ENCODE assay signal across 19 cellular contexts in the genomic region with DNA sequence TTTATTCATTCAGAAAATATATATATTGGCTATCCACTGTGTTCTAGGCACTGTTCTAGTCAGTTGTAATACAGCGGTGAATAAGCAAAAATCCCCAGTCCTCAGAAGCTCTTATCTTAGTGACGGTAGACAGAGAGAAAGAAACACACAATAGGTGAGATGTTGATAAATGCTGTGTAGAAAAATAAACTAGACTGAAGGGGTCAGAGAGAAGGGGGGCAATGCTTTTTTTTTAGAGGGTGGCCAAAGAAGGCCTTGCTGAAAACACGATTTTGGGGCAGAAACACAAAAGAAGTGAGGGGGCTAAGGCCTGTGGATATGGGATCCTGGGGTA.
DNase-seq lines count a peak whose midpoint lies in the region; ATAC-seq, FAIRE-seq and TF ChIP-seq lines count a peak whose summit lies in the region.
"Had no signal": no experiment of that assay in that cellular context is flagged by ENCODE, and none has a peak within 500 bp of the region (broad histone marks: within the 10 kb centered on the region; RNA-seq: fewer than 3 reads in every experiment).

No MANE protein-coding gene starts in this region.

- H3K27ac ChIP-seq in K562 (ENCODE audit: extremely low read depth, low read depth, low read length) (0 out of 3 replicates have a peak overlapping the region, but pooled peaks have one; percentile 10), neural progenitor cell (no peak overlapping the region)
- H3K27ac ChIP-seq: GM23248 had no signal

- TF ChIP-seq EP300 in K562 (IDR thresholded peaks at IDR 0.05; ENCODE audit: low read length): no peak

- H3K79me2 ChIP-seq in K562 (ENCODE audit: control insufficient read depth, insufficient read depth, low read length) (no peaks in the 10 kb centered on the region), neural progenitor cell (ENCODE audit: low read depth) (no peaks in the 10 kb centered on the region)

- TF ChIP-seq CTCF in K562 (IDR thresholded peaks at IDR 0.05 in 2 of 3, conservative IDR thresholded peaks at IDR 0.05 in 1 of 3; ENCODE audit: insufficient read depth in 2 of 3, low read depth in 1 of 3, low read length in 3 of 3) (no peak), neural progenitor cell (IDR thresholded peaks at IDR 0.05) (no peak)

- no peak overlapping the region for H3K27ac Mint-ChIP-seq in neural progenitor cell
- H3K27ac Mint-ChIP-seq: CD4-positive, alpha-beta memory T cell; HFFc6 had no signal

- BruUV-seq in K562 (replicated peaks; lab: Mats Ljungman, UMichigan): no TSS peak

- peaks cover 6% of the 10 kb centered on the region for H3F3A ChIP-seq in neural progenitor cell (ENCODE audit: low read depth)

- intact Hi-C loops in K562 (cut with micrococcal nuclease): no loop called here

- peak overlapping the region; percentile 69 for H2AFZ ChIP-seq in K562 (ENCODE audit: low read depth, low read length)
- H2AFZ ChIP-seq in neural progenitor cell (replicated peaks): peak overlapping the region; percentile 14
- H2AFZ ChIP-seq: GM23248 had no signal

- H4K20me1 ChIP-seq in K562 (replicated peaks; ENCODE audit: control insufficient read depth, insufficient read depth, low read length): no peaks in the 10 kb centered on the region
- H4K20me1 ChIP-seq in neural progenitor cell (ENCODE audit: low read depth): no peaks in the 10 kb centered on the region

- DNase-seq in OCI-M1 (lab: John Stamatoyannopoulos, UW) (peak; percentile 41), K562 (ENCODE audit: extremely low read depth in 1 of 4, low spot score in 3 of 4) (peak in 2 of 4 experiments; percentile 49), neural progenitor cell (ENCODE audit: low spot score) (no peak), SIG-M5 treated with dmso at 0.1 percent for 504 hours (lab: John Stamatoyannopoulos, UW; ENCODE audit: unreplicated experiment) (no peak)
- DNase-seq: C1 segment of cervical spinal cord; Calu3; CD4-positive, alpha-beta memory T cell; COR-L47; DMS53; DMS79 treated with DMSO at 0.1 percent for 48 hours; GF-D8; GM23248; HFFc6 had no signal

- in situ Hi-C loops in K562 (cut with MboI): no loop called here

- H3K4me1 ChIP-seq in K562 (replicated peaks in 1 of 2; ENCODE audit: control insufficient read depth in 2 of 2, insufficient read depth in 2 of 2, low read length in 2 of 2) (peaks cover 0 to 11% of the 10 kb centered on the region in 2 experiments; a peak in 3 of 5 replicates), neural progenitor cell (peaks cover 12% of the 10 kb centered on the region)
- H3K4me1 ChIP-seq: HAP-1 had no signal

- CTCF ChIA-PET in K562 (lab: Yijun Ruan, JAX; ENCODE audit: low intra/inter-chr PET ratio): no interaction called here

- peak overlapping the region in 1 of 2 experiments; percentile 59; a peak in 1 of 4 replicates for H3K9ac ChIP-seq in K562 (ENCODE audit: insufficient read depth in 1 of 2, low read depth in 2 of 2, low read length in 2 of 2)
- H3K9ac ChIP-seq in neural progenitor cell: no peak overlapping the region
- H3K9ac ChIP-seq: GM23248 had no signal

- peak; percentile 37 for FAIRE-seq in K562 (lab: Jason Lieb, UNC)
- FAIRE-seq: GM12891, GM18507, H54 had no signal

- peak; percentile 90 for ATAC-seq in K562
- ATAC-seq in GM21717 (IDR thresholded peaks at IDR 0.05; ENCODE audit: unreplicated experiment): no peak
- ATAC-seq in HG02642 (IDR thresholded peaks at IDR 0.05; ENCODE audit: poor library complexity, unreplicated experiment): no peak

- no peaks in the 10 kb centered on the region for H3K9me1 ChIP-seq in K562 (ENCODE audit: control insufficient read depth, insufficient read depth, low read length)

- peaks cover 4% of the 10 kb centered on the region for H3K27me3 Mint-ChIP-seq in neural progenitor cell (ENCODE audit: insufficient read depth, low read depth)

- no peak for TF ChIP-seq POLR2A in K562 (conservative IDR thresholded peaks at IDR 0.05)

- TF ChIP-seq RAD21 in K562 (CRISPR knock-in tag; conservative IDR thresholded peaks at IDR 0.05 in 1 of 2, IDR thresholded peaks at IDR 0.05 in 1 of 2): no peak

- peaks cover 25% of the 10 kb centered on the region for H3K9me3 Mint-ChIP-seq in neural progenitor cell
- H3K9me3 Mint-ChIP-seq: HFFc6 had no signal

- no peaks in the 10 kb centered on the region for H3K9me3 ChIP-seq in K562 (replicated peaks; ENCODE audit: control insufficient read depth, insufficient read depth, low read depth, low read length)
- H3K9me3 ChIP-seq in neural progenitor cell (ENCODE audit: low read depth): no peaks in the 10 kb centered on the region
- H3K9me3 ChIP-seq: HAP-1 had no signal

- H3K4me2 ChIP-seq in K562 (ENCODE audit: insufficient read depth, low read length): 0 out of 2 replicates have a peak overlapping the region, but pooled peaks have one; percentile 5
- no peak overlapping the region for H3K4me2 ChIP-seq in neural progenitor cell

- peaks cover 24% of the 10 kb centered on the region for H3K4me1 Mint-ChIP-seq in neural progenitor cell
- H3K4me1 Mint-ChIP-seq: CD4-positive, alpha-beta memory T cell had no signal

- no peak overlapping the region for H3K4me3 Mint-ChIP-seq in neural progenitor cell
- H3K4me3 Mint-ChIP-seq: CD4-positive, alpha-beta memory T cell; HFFc6 had no signal

- no peaks in the 10 kb centered on the region for H3K36me3 Mint-ChIP-seq in neural progenitor cell

- POLR2A ChIA-PET in K562 (lab: Yijun Ruan, JAX): interaction anchor here (0.7 to 2.7 kb wide), 6 partner anchors 10 to 827 kb away, joined by 3 to 18 read pairs (median 4); no protein-coding TSS in a partner anchor

- H3K27me3 ChIP-seq in K562 (ENCODE audit: control insufficient read depth in 2 of 2, insufficient read depth in 2 of 2, low read length in 2 of 2) (no peaks in the 10 kb centered on the region), neural progenitor cell (no peaks in the 10 kb centered on the region)

- 4% methylated on average over 3 of the region's 3 CpGs for WGBS in K562 (ENCODE audit: insufficient coverage, low coverage, missing lambda C conversion rate)

- no peaks in the 10 kb centered on the region for H3K36me3 ChIP-seq in K562 (ENCODE audit: control insufficient read depth, insufficient read depth, low read length)
- H3K36me3 ChIP-seq in neural progenitor cell: no peaks in the 10 kb centered on the region
- H3K36me3 ChIP-seq: HAP-1 had no signal

- H3K4me3 ChIP-seq in K562 (no peak overlapping the region), neural progenitor cell (no peak overlapping the region)
- H3K4me3 ChIP-seq: GM23248, HAP-1 had no signal

TF ChIP-seq in K562, 482 proteins besides CTCF, POLR2A, EP300 and RAD21:
- TF ChIP-seq DPF2 (IDR thresholded peaks at IDR 0.05) (peak; percentile 69), SMARCA4 (IDR thresholded peaks at IDR 0.05) (peak; percentile 75), MAFG (tag; conservative IDR thresholded peaks at IDR 0.05) (peak; percentile 75), FOXJ2 (tag; IDR thresholded peaks at IDR 0.05) (no peak), SMARCE1 (IDR thresholded peaks at IDR 0.05) (peak; percentile 52; the same call in 1 of the 2 replicates), JUND (IDR thresholded peaks at IDR 0.05; ENCODE audit: borderline replicate concordance, low read depth, low read length) (no peak), JUND (tag; IDR thresholded peaks at IDR 0.05; ENCODE audit: borderline replicate concordance, low read depth, low read length) (0 out of 3 replicates have a peak, but pooled peaks have one; percentile 17), FOXK2 (conservative IDR thresholded peaks at IDR 0.05 in 1 of 2, IDR thresholded peaks at IDR 0.05 in 1 of 2; ENCODE audit: low read depth in 2 of 2) (peak; percentile 30 to 53; a peak in 1 of 4 replicates), ARNT (IDR thresholded peaks at IDR 0.05) (no peak), ZNF316 (IDR thresholded peaks at IDR 0.05) (peak; percentile 70; the same call in 1 of the 2 replicates), ARID1B (IDR thresholded peaks at IDR 0.05) (peak; percentile 65), CBFA2T3 (IDR thresholded peaks at IDR 0.05) (peak; percentile 33; the same call in 1 of the 2 replicates), NFE2 (IDR thresholded peaks at IDR 0.05; ENCODE audit: low read depth) (peak; percentile 82), SOX6 (IDR thresholded peaks at IDR 0.05) (peak; percentile 86), C11orf30 (IDR thresholded peaks at IDR 0.05; ENCODE audit: low read depth) (peak; percentile 86), CTBP1 (IDR thresholded peaks at IDR 0.05; ENCODE audit: borderline replicate concordance) (no peak), MAFK (IDR thresholded peaks at IDR 0.05; ENCODE audit: low read length) (0 out of 2 replicates have a peak, but pooled peaks have one; percentile 25), HDAC2 (IDR thresholded peaks at IDR 0.05) (0 out of 2 replicates have a peak, but pooled peaks have one; percentile 6)
- TF ChIP-seq, protein P1, sequence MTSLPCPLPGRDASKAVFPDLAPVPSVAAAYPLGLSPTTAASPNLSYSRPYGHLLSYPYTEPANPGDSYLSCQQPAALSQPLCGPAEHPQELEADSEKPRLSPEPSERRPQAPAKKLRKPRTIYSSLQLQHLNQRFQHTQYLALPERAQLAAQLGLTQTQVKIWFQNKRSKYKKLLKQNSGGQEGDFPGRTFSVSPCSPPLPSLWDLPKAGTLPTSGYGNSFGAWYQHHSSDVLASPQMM (CRISPR knock-in tag; IDR thresholded peaks at IDR 0.05): no peak
